In the genomic region with DNA sequence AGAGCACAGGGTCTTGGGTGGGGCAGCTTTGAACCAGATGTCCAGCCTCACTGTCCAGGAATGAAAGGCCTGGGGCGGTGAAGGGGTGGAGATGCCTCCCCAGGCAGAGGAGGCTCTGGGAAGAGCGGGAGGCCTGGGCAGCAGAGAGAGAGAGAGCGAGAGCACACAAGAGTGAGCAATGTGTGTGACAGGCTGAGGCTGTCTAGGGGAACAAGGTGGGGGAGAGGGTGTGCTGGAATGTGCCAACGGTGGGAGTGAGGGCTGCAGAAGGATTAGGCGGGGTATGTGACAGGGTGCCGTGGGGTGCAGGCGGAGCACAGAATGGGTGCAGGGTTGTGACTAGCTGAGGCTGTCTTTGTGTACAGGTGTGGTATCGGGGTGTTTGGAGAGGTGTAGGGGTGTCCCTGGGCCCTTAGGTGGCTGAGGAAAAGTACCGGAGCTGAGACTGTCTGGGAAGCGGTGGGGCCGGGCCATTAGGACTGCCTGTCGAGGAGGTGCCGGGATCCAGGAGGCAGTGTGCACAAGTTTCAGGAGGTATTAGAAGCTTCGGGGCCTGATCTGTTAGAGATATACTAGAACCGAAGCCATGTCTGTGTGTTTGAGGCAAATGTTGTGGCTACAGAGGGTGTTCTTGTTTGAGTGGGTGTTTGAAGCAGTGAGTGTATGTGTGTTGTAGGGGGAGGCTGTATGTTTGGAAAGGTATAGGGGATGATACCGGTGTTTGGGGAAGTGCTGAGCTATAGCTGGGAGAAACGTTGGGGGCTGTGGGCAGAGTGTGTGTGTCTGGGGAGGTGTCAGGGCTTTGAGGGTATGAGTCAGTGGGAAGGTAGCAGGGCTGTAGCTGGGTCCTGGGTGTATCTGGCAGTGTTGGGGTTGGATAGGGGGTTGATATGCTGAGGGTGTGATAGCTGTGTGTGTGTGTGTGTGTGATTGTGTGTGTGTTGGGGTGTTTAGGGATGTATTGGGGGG, we compare ENCODE assay signal across 1 cellular context.
TF ChIP-seq lines count a peak whose summit lies in the region.

No MANE protein-coding gene starts in this region.

TF ChIP-seq in IMR-90, 13 proteins besides CTCF, POLR2A, EP300 and RAD21:
- TF ChIP-seq CEBPB (IDR thresholded peaks at IDR 0.05; ENCODE audit: low read depth, low read length) (no peak), MAZ (IDR thresholded peaks at IDR 0.05; ENCODE audit: borderline replicate concordance, low read depth, low read length) (peak; percentile 44; the same call in 1 of the 2 replicates), FOS (IDR thresholded peaks at IDR 0.05; ENCODE audit: low read depth, low read length) (0 out of 2 replicates have a peak, but pooled peaks have one; percentile 21), BHLHE40 (IDR thresholded peaks at IDR 0.05; ENCODE audit: low read depth, low read length) (no peak), RFX5 (IDR thresholded peaks at IDR 0.05; ENCODE audit: low read depth, low read length) (no peak)
- TF ChIP-seq, protein P1, sequence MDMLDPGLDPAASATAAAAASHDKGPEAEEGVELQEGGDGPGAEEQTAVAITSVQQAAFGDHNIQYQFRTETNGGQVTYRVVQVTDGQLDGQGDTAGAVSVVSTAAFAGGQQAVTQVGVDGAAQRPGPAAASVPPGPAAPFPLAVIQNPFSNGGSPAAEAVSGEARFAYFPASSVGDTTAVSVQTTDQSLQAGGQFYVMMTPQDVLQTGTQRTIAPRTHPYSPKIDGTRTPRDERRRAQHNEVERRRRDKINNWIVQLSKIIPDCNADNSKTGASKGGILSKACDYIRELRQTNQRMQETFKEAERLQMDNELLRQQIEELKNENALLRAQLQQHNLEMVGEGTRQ (IDR thresholded peaks at IDR 0.05; ENCODE audit: low read depth, low read length) = no peak
TF ChIP-seq in IMR-90: peak in this region for 2.
